22 cellular contexts compared by ENCODE assay signal in the genomic region with DNA sequence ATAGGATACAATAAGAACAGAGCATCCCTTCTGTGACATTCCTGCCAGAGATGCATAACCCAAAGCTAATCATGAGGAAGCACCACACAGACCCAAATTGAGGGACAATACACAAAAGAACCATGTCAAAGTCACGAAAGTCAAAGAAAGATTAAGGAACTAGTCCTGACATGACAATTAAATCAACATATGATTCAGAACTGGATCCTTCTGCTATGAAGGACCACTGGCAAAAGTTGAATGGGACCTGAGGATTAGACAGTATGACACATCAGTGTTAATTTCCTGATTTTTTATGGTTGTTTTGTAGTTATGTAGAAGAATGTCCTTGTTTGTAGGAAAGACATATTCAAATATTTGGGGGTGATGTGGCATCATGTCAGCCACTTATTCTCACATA.
"Had no signal": no experiment of that assay in that cellular context is flagged by ENCODE, and none has a peak within 500 bp of the region (broad histone marks: within the 10 kb centered on the region; RNA-seq: fewer than 3 reads in every experiment).

No MANE protein-coding gene starts in this region.

- H3K4me3 ChIP-seq: coronary artery, dorsolateral prefrontal cortex, hepatocyte, neural progenitor cell, right atrium auricular region, sigmoid colon, skin epidermis, stomach, thoracic aorta, transverse colon had no signal

- H3K27me3 ChIP-seq: hepatocyte, neural progenitor cell, right atrium auricular region, sigmoid colon, stomach, transverse colon had no signal

- H3K27ac ChIP-seq: coronary artery, dorsolateral prefrontal cortex, hepatocyte, neural progenitor cell, parathyroid adenoma, right atrium auricular region, sigmoid colon, skin epidermis, stomach, thoracic aorta, transverse colon had no signal

- H3K27ac Mint-ChIP-seq: natural killer cell treated with Interleukin-12 subunit alpha and Interleukin-12 subunit beta and Interleukin-15 and Interleukin-18, amount 100 ng/mL, for 72 hours; neural progenitor cell had no signal

- H3K4me1 Mint-ChIP-seq: neural progenitor cell had no signal

- DNase-seq: caudate nucleus; dorsolateral prefrontal cortex; effector CD8-positive, alpha-beta T cell; foreskin melanocyte; head of caudate nucleus; kidney glomerular epithelial cell; mesenchymal stem cell; midbrain; occipital lobe; sigmoid colon; stimulated activated naive CD4-positive, alpha-beta T cell; stomach; substantia nigra; transverse colon had no signal

- H3K9me3 ChIP-seq: right atrium auricular region, sigmoid colon, stomach, thoracic aorta, transverse colon had no signal

- H3K9ac ChIP-seq: neural progenitor cell, parathyroid adenoma had no signal

- H3K4me3 Mint-ChIP-seq: natural killer cell treated with Interleukin-12 subunit alpha and Interleukin-12 subunit beta and Interleukin-15 and Interleukin-18, amount 100 ng/mL, for 72 hours; neural progenitor cell had no signal

- H3K4me2 ChIP-seq: hepatocyte, neural progenitor cell had no signal

- H3K9me3 Mint-ChIP-seq: natural killer cell treated with Interleukin-12 subunit alpha and Interleukin-12 subunit beta and Interleukin-15 and Interleukin-18, amount 100 ng/mL, for 72 hours; neural progenitor cell had no signal

- H3K79me2 ChIP-seq: hepatocyte, parathyroid adenoma had no signal

- H3K4me1 ChIP-seq: neural progenitor cell, parathyroid adenoma, right atrium auricular region, sigmoid colon, stomach, transverse colon had no signal

- H3K36me3 ChIP-seq: neural progenitor cell, thoracic aorta, transverse colon had no signal

- ATAC-seq: natural killer cell treated with Interleukin-12 subunit alpha and Interleukin-12 subunit beta and Interleukin-15 and Interleukin-18, amount 100 ng/mL, for 72 hours had no signal

- H2AFZ ChIP-seq: hepatocyte, neural progenitor cell, parathyroid adenoma had no signal
